ENCODE assay signal across 16 cellular contexts in genomic region chr1:69982992-69983391, GRCh38.
A peak's percentile ranks its signal among the peaks of the same experiment; 100 is the strongest.
DNase-seq lines count a peak whose midpoint lies in the region; ATAC-seq and TF ChIP-seq lines count a peak whose summit lies in the region.
"Had no signal": no experiment of that assay in that cellular context is flagged by ENCODE, and none has a peak within 500 bp of the region (broad histone marks: within the 10 kb centered on the region; RNA-seq: fewer than 3 reads in every experiment).

No MANE protein-coding gene starts in this region.

- ATAC-seq in Panc1 = no peak
- ATAC-seq: right lobe of liver; stimulated activated naive CD8-positive, alpha-beta T cell treated with anti-CD3 and anti-CD28 coated beads, Interleukin-15, amount 100 ng/mL, for 72 hours had no signal

- no TSS peak for BruUV-seq in Panc1 (replicated peaks; lab: Mats Ljungman, UMichigan)

- 51 to 66% methylated on average over 1 of the region's 1 CpG for WGBS in sigmoid colon, 2 donors

- no peaks in the 10 kb centered on the region for H3K27me3 ChIP-seq in Panc1 (ENCODE audit: control insufficient read depth, insufficient read depth, low read length)
- H3K27me3 ChIP-seq in sigmoid colon = no peaks in the 10 kb centered on the region
- H3K27me3 ChIP-seq: gastrocnemius medialis, right lobe of liver had no signal

- TF ChIP-seq CTCF in Panc1 (IDR thresholded peaks at IDR 0.05) (no peak), fibroblast of mammary gland (conservative IDR thresholded peaks at IDR 0.05; ENCODE audit: control insufficient read depth, insufficient read depth, low read depth, low read length) (no peak), sigmoid colon (IDR thresholded peaks at IDR 0.05) (no peak), GM13976 (IDR thresholded peaks at IDR 0.05; ENCODE audit: borderline replicate concordance, control extremely low read depth, extremely low read depth, insufficient read depth, missing control alignments) (no peak)

- in situ Hi-C loops in Panc1 (cut with HindIII; ENCODE audit: low pct_unique_long_range_greater_than_20kb, low sequenced_read_pairs) = no loop called here
- in situ Hi-C loops in GM13976 (cut with MboI; ENCODE audit: low sequenced_read_pairs, unreplicated experiment) = no loop called here

- intact Hi-C loops in Panc1 (cut with micrococcal nuclease; ENCODE audit: unreplicated experiment) = no loop called here
- intact Hi-C loops in sigmoid colon (cut with DNase I) = no loop called here

- H3K27ac ChIP-seq in Panc1 (ENCODE audit: low read length) = no peak overlapping the region
- H3K27ac ChIP-seq in sigmoid colon = no peak overlapping the region
- H3K27ac ChIP-seq: gastrocnemius medialis, right lobe of liver had no signal

- DNase-seq in GM04503 (ENCODE audit: low read depth) (peak; percentile 52), Panc1 (ENCODE audit: low read depth, low spot score) (peak; percentile 17), fibroblast of mammary gland (ENCODE audit: low read depth) (peak; percentile 85), putamen (ENCODE audit: low spot score) (peak; percentile 59), DMS114 treated with DMSO at 0.1 percent for 48 hours (lab: John Stamatoyannopoulos, UW; ENCODE audit: unreplicated experiment) (no peak), sigmoid colon (no peak), GM13976 (ENCODE audit: low spot score) (no peak)
- DNase-seq in activated CD4-positive, alpha-beta T cell treated with anti-CD3 and anti-CD28 coated beads for 4 hours = no peak
- DNase-seq: activated CD4-positive, CD25-positive, alpha-beta regulatory T cell; activated naive CD4-positive, alpha-beta T cell treated with anti-CD3 and anti-CD28 coated beads, Interleukin-2, amount 50 U/mL, for 16 hours; gastrocnemius medialis; naive B cell; NCI-H2081; NK-92 treated with Interleukin-12 subunit alpha and Interleukin-12 subunit beta, amount 100 ng/mL, for 24 hours; right lobe of liver; stimulated activated naive CD8-positive, alpha-beta T cell treated with anti-CD3 and anti-CD28 coated beads, Interleukin-15, amount 100 ng/mL, for 72 hours had no signal

- H3K36me3 ChIP-seq in Panc1 (ENCODE audit: control insufficient read depth, insufficient read depth, low read length) = no peaks in the 10 kb centered on the region
- H3K36me3 ChIP-seq in sigmoid colon = no peaks in the 10 kb centered on the region
- H3K36me3 ChIP-seq: gastrocnemius medialis, right lobe of liver had no signal

- H3K4me1 ChIP-seq in Panc1 (ENCODE audit: control insufficient read depth, insufficient read depth, low read length) = no peaks in the 10 kb centered on the region
- H3K4me1 ChIP-seq in sigmoid colon = no peaks in the 10 kb centered on the region
- H3K4me1 ChIP-seq: gastrocnemius medialis, right lobe of liver had no signal

- no peak for TF ChIP-seq EP300 in sigmoid colon (IDR thresholded peaks at IDR 0.05)

- H3K4me3 ChIP-seq in Panc1 (ENCODE audit: low read depth in 2 of 2, low read length in 2 of 2) (no peak overlapping the region), fibroblast of mammary gland (ENCODE audit: control insufficient read depth, low read depth, low read length) (no peak overlapping the region), sigmoid colon (no peak overlapping the region)
- H3K4me3 ChIP-seq: gastrocnemius medialis, right lobe of liver had no signal

- POLR2A ChIA-PET in Panc1 (lab: Charles Lee) = no interaction called here

- TF ChIP-seq POLR2A in sigmoid colon (IDR thresholded peaks at IDR 0.05) = no peak

- H3K9me3 ChIP-seq in Panc1 (ENCODE audit: control insufficient read depth, insufficient read depth, low read depth, low read length) (no peaks in the 10 kb centered on the region), sigmoid colon (no peaks in the 10 kb centered on the region)
- H3K9me3 ChIP-seq: gastrocnemius medialis, right lobe of liver had no signal

- CTCF ChIA-PET in Panc1 (lab: Charles Lee) = no interaction called here

Comparison
In these comparisons a context has a peak if more than half of its experiments do, and no peak if none do; other contexts are left out.
1. DNase-seq: peak in GM04503 (single experiment), Panc1 (single experiment), fibroblast of mammary gland (single experiment) and putamen (single experiment); none in DMS114 treated with DMSO at 0.1 percent for 48 hours (single experiment), sigmoid colon (single experiment), activated CD4-positive, alpha-beta T cell treated with anti-CD3 and anti-CD28 coated beads for 4 hours (0 of 2) and GM13976 (single experiment).